In the genomic region with DNA sequence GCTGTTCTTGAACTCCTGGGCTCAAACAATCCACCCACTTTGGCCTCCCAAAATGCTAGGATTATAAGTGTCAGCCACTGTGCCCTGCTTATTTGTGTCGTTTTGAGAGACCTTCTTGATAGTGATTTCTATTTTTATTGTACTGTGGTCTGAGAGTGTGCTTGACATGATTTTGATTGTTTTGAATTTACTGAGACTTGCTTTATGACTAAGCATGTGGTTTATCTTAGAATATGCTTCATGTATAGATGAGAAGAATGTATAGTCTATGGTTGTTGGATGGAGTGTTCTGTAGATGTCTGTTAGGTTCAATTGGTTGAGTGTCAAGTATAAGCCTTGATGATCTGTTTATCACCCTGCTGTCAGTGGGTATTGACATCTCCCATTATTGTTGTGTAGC, we compare ENCODE assay signal across 26 cellular contexts.
"Had no signal": no experiment of that assay in that cellular context is flagged by ENCODE, and none has a peak within 500 bp of the region (broad histone marks: within the 10 kb centered on the region; RNA-seq: fewer than 3 reads in every experiment).

No MANE protein-coding gene starts in this region.

- H3K27ac ChIP-seq: suprapubic skin, tibial artery, upper lobe of right lung had no signal

- H3K36me3 ChIP-seq: suprapubic skin, tibial artery, upper lobe of right lung had no signal

- H3K4me3 ChIP-seq: suprapubic skin, tibial artery, upper lobe of right lung had no signal

- DNase-seq: activated CD4-positive, alpha-beta memory T cell treated with anti-CD3 and anti-CD28 coated beads for 36 hours; activated CD4-positive, alpha-beta T cell treated with anti-CD3 and anti-CD28 coated beads, Interleukin-2, amount 10 ng/mL, durations not matched to agents 24 days and 14 days; activated CD4-positive, CD25-positive, alpha-beta regulatory T cell treated with anti-CD3 and anti-CD28 coated beads, Interleukin-2, amount 50 U/mL, for 72 hours; activated CD8-positive, alpha-beta memory T cell treated with anti-CD3 and anti-CD28 coated beads, Interleukin-2, amount 50 U/mL, for 48 hours; activated gamma-delta T cell; activated naive CD4-positive, alpha-beta T cell treated with anti-CD3 and anti-CD28 coated beads, Interleukin-2, amount 10 ng/mL, durations not matched to agents 7 days and 5 days; activated naive CD8-positive, alpha-beta T cell treated with anti-CD3 and anti-CD28 coated beads, Interleukin-2, amount 10 ng/mL, durations not matched to agents 7 days and 5 days; activated T-cell treated with anti-CD3 and anti-CD28 coated beads, Interleukin-2, amount 50 U/mL, for 24 hours; caudate nucleus; cortex of kidney; effector memory CD8-positive, alpha-beta T cell; erythroblast; head of caudate nucleus; hypothalamus; immature natural killer cell; kidney; left colon; mammary epithelial cell; posterior cingulate gyrus; right cardiac atrium; stimulated activated CD4-positive, alpha-beta T cell treated with anti-CD3 and anti-CD28 coated beads, Interleukin-15, amount 100 ng/mL, for 24 hours; stimulated activated CD4-positive, alpha-beta T cell treated with anti-CD3 and anti-CD28 coated beads, Interleukin-2, amount 100 ng/mL, for 24 hours; stimulated activated naive B cell treated with anti-CD40 and anti-IgM and Interleukin-4, amounts not matched to agents 10 μg/mL and 1 μg/mL and 100 μg/mL, for 72 hours; tibial artery; upper lobe of right lung had no signal

- H3K27me3 ChIP-seq: suprapubic skin, tibial artery, upper lobe of right lung had no signal

- H3K4me1 ChIP-seq: suprapubic skin, tibial artery, upper lobe of right lung had no signal

- ATAC-seq: effector memory CD8-positive, alpha-beta T cell; left colon; right cardiac atrium; stimulated activated naive B cell treated with anti-CD40 and anti-IgM and Interleukin-4, amounts not matched to agents 10 μg/mL and 1 μg/mL and 100 μg/mL, for 72 hours; upper lobe of right lung had no signal

- H3K9me3 ChIP-seq: suprapubic skin, upper lobe of right lung had no signal
